28 cellular contexts compared by ENCODE assay signal in genomic region chr4:84631573-84631972, GRCh38. TPM values are rescaled to one million over a fixed set of nuclear protein-coding genes. Genes with fewer than 3 reads are reported as not detected.
DNase-seq lines count a peak whose midpoint lies in the region; ATAC-seq and TF ChIP-seq lines count a peak whose summit lies in the region.
"Had no signal": no experiment of that assay in that cellular context is flagged by ENCODE, and none has a peak within 500 bp of the region (broad histone marks: within the 10 kb centered on the region; RNA-seq: fewer than 3 reads in every experiment).

No MANE protein-coding gene starts in this region.

- H2BK5ac ChIP-seq in mesenchymal stem cell (ENCODE audit: low read depth, low read length, poor library complexity, severe bottlenecking): no peak overlapping the region

- peak overlapping the region; percentile 34 for H3K9ac ChIP-seq in mesenchymal stem cell (ENCODE audit: low read length)
- H3K9ac ChIP-seq: BLaER1 treated with 17β-estradiol and CSF1 and Interleukin-3, amounts not matched to agents 10 nM and 100 nM; KMS-11 had no signal

- H3K4ac ChIP-seq in mesenchymal stem cell (ENCODE audit: low read depth in 1 of 2, low read length in 2 of 2): no peak overlapping the region

- DNase-seq in LHCN-M2 (ENCODE audit: low read depth): peak; percentile 9
- peak; percentile 50 for DNase-seq in amniotic epithelial cell (ENCODE audit: low read depth)
- peak; percentile 41 for DNase-seq in epithelial cell of prostate (ENCODE audit: low read depth, low spot score)
- DNase-seq in mesenchymal stem cell: no peak
- no peak for DNase-seq in posterior cingulate gyrus
- DNase-seq in gastrocnemius medialis: no peak
- no peak for DNase-seq in activated T-cell treated with anti-CD3 and anti-CD28 coated beads for 4 hours
- DNase-seq in activated CD4-positive, alpha-beta memory T cell treated with anti-CD3 and anti-CD28 coated beads for 36 hours: no peak
- DNase-seq: activated CD4-positive, alpha-beta T cell treated with anti-CD3 and anti-CD28 coated beads, Interleukin-2, amount 10 ng/mL, durations not matched to agents 7 days and 5 days; activated CD8-positive, alpha-beta memory T cell treated with anti-CD3 and anti-CD28 coated beads, Interleukin-2, amount 10 ng/mL, durations not matched to agents 7 days and 5 days; activated T-cell treated with anti-CD3 and anti-CD28 coated beads, Interleukin-2, amount 50 U/mL, for 48 hours; NCI-H2081 treated with DMSO at 0.1 percent for 48 hours; NCI-H345; NCI-H748 treated with DMSO at 0.1 percent for 48 hours; stimulated activated naive CD4-positive, alpha-beta T cell; T1000; upper lobe of left lung; WERI-Rb-1 had no signal

- no peak overlapping the region for H2BK15ac ChIP-seq in mesenchymal stem cell (ENCODE audit: low read depth, poor library complexity, severe bottlenecking)

- POLR2A ChIA-PET in activated CD4-positive, alpha-beta memory T cell treated with anti-CD3 and anti-CD28 coated beads for 36 hours (lab: Charles Lee): no interaction called here

- H2BK12ac ChIP-seq in mesenchymal stem cell (ENCODE audit: low read length in 2 of 2): no peak overlapping the region

- H3K4me1 Mint-ChIP-seq in activated CD4-positive, alpha-beta memory T cell treated with anti-CD3 and anti-CD28 coated beads for 36 hours (ENCODE audit: low read depth): no peaks in the 10 kb centered on the region
- H3K4me1 Mint-ChIP-seq: activated CD4-positive, alpha-beta T cell treated with anti-CD3 and anti-CD28 coated beads, Interleukin-2, amount 10 ng/mL, durations not matched to agents 7 days and 5 days; activated CD8-positive, alpha-beta memory T cell treated with anti-CD3 and anti-CD28 coated beads, Interleukin-2, amount 10 ng/mL, durations not matched to agents 7 days and 5 days; brain had no signal

- intact Hi-C loops in posterior cingulate gyrus (cut with DNase I) (no loop called here), gastrocnemius medialis (cut with DNase I; ENCODE audit: low total_unique reads) (no loop called here)
- intact Hi-C loops in activated CD4-positive, alpha-beta memory T cell treated with anti-CD3 and anti-CD28 coated beads for 36 hours (cut with micrococcal nuclease): no loop called here

- no peak overlapping the region for H3K27ac Mint-ChIP-seq in activated CD4-positive, alpha-beta memory T cell treated with anti-CD3 and anti-CD28 coated beads for 36 hours
- H3K27ac Mint-ChIP-seq: activated CD4-positive, alpha-beta T cell treated with anti-CD3 and anti-CD28 coated beads, Interleukin-2, amount 10 ng/mL, durations not matched to agents 7 days and 5 days; activated CD8-positive, alpha-beta memory T cell treated with anti-CD3 and anti-CD28 coated beads, Interleukin-2, amount 10 ng/mL, durations not matched to agents 7 days and 5 days; brain; natural killer cell treated with Interleukin-12 subunit alpha and Interleukin-12 subunit beta and Interleukin-15 and Interleukin-18, amount 100 ng/mL, for 72 hours had no signal

- H2BK120ac ChIP-seq in mesenchymal stem cell (ENCODE audit: low read depth, low read length): no peak overlapping the region

- 81% methylated on average over 2 of the region's 3 CpGs for WGBS in mesenchymal stem cell

- H2AFZ ChIP-seq in mesenchymal stem cell (ENCODE audit: low read depth, low read length): no peak overlapping the region
- H2AFZ ChIP-seq: hepatocyte had no signal

- H3K79me1 ChIP-seq in mesenchymal stem cell (replicated peaks; ENCODE audit: low read length, poor library complexity, severe bottlenecking): no peaks in the 10 kb centered on the region

- H3K23ac ChIP-seq in mesenchymal stem cell (ENCODE audit: low read length in 2 of 2): no peak overlapping the region

- peak overlapping the region; percentile 67 for H3K27ac ChIP-seq in epithelial cell of prostate
- no peak overlapping the region for H3K27ac ChIP-seq in mesenchymal stem cell (ENCODE audit: low read length, poor library complexity, severe bottlenecking)
- no peak overlapping the region for H3K27ac ChIP-seq in gastrocnemius medialis
- H3K27ac ChIP-seq: BLaER1 treated with 17β-estradiol and CSF1 and Interleukin-3, amounts not matched to agents 10 nM and 100 nM; gastroesophageal sphincter; hepatocyte; KMS-11; SJSA1; upper lobe of left lung; WERI-Rb-1 had no signal

- no peak overlapping the region for H4K91ac ChIP-seq in mesenchymal stem cell (ENCODE audit: low read length)

- CTCF ChIA-PET in activated CD4-positive, alpha-beta memory T cell treated with anti-CD3 and anti-CD28 coated beads for 36 hours (lab: Charles Lee): no interaction called here

- no peaks in the 10 kb centered on the region for H3K9me3 Mint-ChIP-seq in activated CD4-positive, alpha-beta memory T cell treated with anti-CD3 and anti-CD28 coated beads for 36 hours
- H3K9me3 Mint-ChIP-seq: activated CD4-positive, alpha-beta T cell treated with anti-CD3 and anti-CD28 coated beads, Interleukin-2, amount 10 ng/mL, durations not matched to agents 7 days and 5 days; brain had no signal

- no peak overlapping the region for H3K4me2 ChIP-seq in mesenchymal stem cell (ENCODE audit: low read length, poor library complexity, severe bottlenecking)
- H3K4me2 ChIP-seq: BLaER1 treated with 17β-estradiol and CSF1 and Interleukin-3, amounts not matched to agents 10 nM and 100 nM; hepatocyte; KMS-11 had no signal

- TF ChIP-seq POLR2A in gastrocnemius medialis (IDR thresholded peaks at IDR 0.05): no peak

- H3K4me3 Mint-ChIP-seq in activated CD4-positive, alpha-beta memory T cell treated with anti-CD3 and anti-CD28 coated beads for 36 hours: no peak overlapping the region
- H3K4me3 Mint-ChIP-seq: activated CD4-positive, alpha-beta T cell treated with anti-CD3 and anti-CD28 coated beads, Interleukin-2, amount 10 ng/mL, durations not matched to agents 7 days and 5 days; activated CD8-positive, alpha-beta memory T cell treated with anti-CD3 and anti-CD28 coated beads, Interleukin-2, amount 10 ng/mL, durations not matched to agents 7 days and 5 days; brain; natural killer cell treated with Interleukin-12 subunit alpha and Interleukin-12 subunit beta and Interleukin-15 and Interleukin-18, amount 100 ng/mL, for 72 hours had no signal

- no peak overlapping the region for H3K18ac ChIP-seq in mesenchymal stem cell (ENCODE audit: low read depth in 1 of 2, low read length in 2 of 2)

- H3K27me3 ChIP-seq in mesenchymal stem cell (ENCODE audit: control insufficient read depth in 1 of 2, insufficient read depth in 1 of 2, low read length in 2 of 2) (no peaks in the 10 kb centered on the region), gastrocnemius medialis (no peaks in the 10 kb centered on the region)
- H3K27me3 ChIP-seq: BLaER1 treated with 17β-estradiol and CSF1 and Interleukin-3, amounts not matched to agents 10 nM and 100 nM; gastroesophageal sphincter; hepatocyte; upper lobe of left lung had no signal

- ATAC-seq in gastrocnemius medialis: no peak
- ATAC-seq: activated CD8-positive, alpha-beta memory T cell treated with anti-CD3 and anti-CD28 coated beads, Interleukin-2, amount 10 ng/mL, durations not matched to agents 7 days and 5 days; gastroesophageal sphincter; natural killer cell treated with Interleukin-12 subunit alpha and Interleukin-12 subunit beta and Interleukin-15 and Interleukin-18, amount 100 ng/mL, for 72 hours had no signal

- no peaks in the 10 kb centered on the region for H3K36me3 Mint-ChIP-seq in activated CD4-positive, alpha-beta memory T cell treated with anti-CD3 and anti-CD28 coated beads for 36 hours
- H3K36me3 Mint-ChIP-seq: activated CD8-positive, alpha-beta memory T cell treated with anti-CD3 and anti-CD28 coated beads, Interleukin-2, amount 10 ng/mL, durations not matched to agents 7 days and 5 days; brain; natural killer cell treated with Interleukin-12 subunit alpha and Interleukin-12 subunit beta and Interleukin-15 and Interleukin-18, amount 100 ng/mL, for 72 hours had no signal

- H3K27me3 Mint-ChIP-seq in activated CD4-positive, alpha-beta memory T cell treated with anti-CD3 and anti-CD28 coated beads for 36 hours: no peaks in the 10 kb centered on the region
- H3K27me3 Mint-ChIP-seq: activated CD4-positive, alpha-beta T cell treated with anti-CD3 and anti-CD28 coated beads, Interleukin-2, amount 10 ng/mL, durations not matched to agents 7 days and 5 days; brain; natural killer cell treated with Interleukin-12 subunit alpha and Interleukin-12 subunit beta and Interleukin-15 and Interleukin-18, amount 100 ng/mL, for 72 hours had no signal

- no peak overlapping the region for H3K14ac ChIP-seq in mesenchymal stem cell (ENCODE audit: low read length in 2 of 2)

- H3K36me3 ChIP-seq in mesenchymal stem cell (ENCODE audit: control insufficient read depth in 1 of 2, insufficient read depth in 2 of 2, low read depth in 1 of 2, low read length in 2 of 2): no peaks in the 10 kb centered on the region
- no peaks in the 10 kb centered on the region for H3K36me3 ChIP-seq in gastrocnemius medialis
- H3K36me3 ChIP-seq: BLaER1 treated with 17β-estradiol and CSF1 and Interleukin-3, amounts not matched to agents 10 nM and 100 nM; gastroesophageal sphincter; SJSA1; upper lobe of left lung; WERI-Rb-1 had no signal

- no peak for TF ChIP-seq CTCF in gastrocnemius medialis (IDR thresholded peaks at IDR 0.05 in 4 of 5, conservative IDR thresholded peaks at IDR 0.05 in 1 of 5)

- H4K8ac ChIP-seq in mesenchymal stem cell (ENCODE audit: low read length): no peak overlapping the region

- in situ Hi-C loops in gastrocnemius medialis (cut with MboI; ENCODE audit: low sequenced_read_pairs in 4 of 4): no loop called here

- H3K4me1 ChIP-seq in mesenchymal stem cell (ENCODE audit: control insufficient read depth, insufficient read depth, low read depth, low read length) (no peaks in the 10 kb centered on the region), gastrocnemius medialis (no peaks in the 10 kb centered on the region)
- H3K4me1 ChIP-seq: BLaER1 treated with 17β-estradiol and CSF1 and Interleukin-3, amounts not matched to agents 10 nM and 100 nM; gastroesophageal sphincter; SJSA1; upper lobe of left lung had no signal

- H3K9me3 ChIP-seq in mesenchymal stem cell (ENCODE audit: control insufficient read depth, low read length): no peaks in the 10 kb centered on the region
- no peaks in the 10 kb centered on the region for H3K9me3 ChIP-seq in gastrocnemius medialis
- H3K9me3 ChIP-seq: gastroesophageal sphincter, SJSA1, upper lobe of left lung had no signal

- no peak overlapping the region for H3K4me3 ChIP-seq in mesenchymal stem cell (ENCODE audit: insufficient read depth in 1 of 2, low read depth in 1 of 2, low read length in 2 of 2)
- no peak overlapping the region for H3K4me3 ChIP-seq in gastrocnemius medialis
- H3K4me3 ChIP-seq: BLaER1 treated with 17β-estradiol and CSF1 and Interleukin-3, amounts not matched to agents 10 nM and 100 nM; gastroesophageal sphincter; hepatocyte; lung; SJSA1; skin epidermis; upper lobe of left lung had no signal

- no peak overlapping the region for H2AK5ac ChIP-seq in mesenchymal stem cell (ENCODE audit: low read length, severe bottlenecking)

RNA-seq across cellular contexts. Expression of gene CDS1, which starts 48.6 kb away (rescaled TPM):
- total RNA-seq in LHCN-M2 (2014; rRNA removed): 0.17 and 0.38 TPM in 2 replicates
- polyA plus RNA-seq in LHCN-M2 (2012): 0.10 TPM
- 0.17 TPM for polyA plus RNA-seq in mesenchymal stem cell (2013, experiment 1 of 2)
- polyA plus RNA-seq in mesenchymal stem cell (2013, experiment 2 of 2): 0.16 TPM
- 1 to 10 TPM in 1 of 4 donors, under 1 TPM in 1, not detected in 2; 0.07 to 1.1 TPM for total RNA-seq in gastrocnemius medialis
- total RNA-seq in activated CD4-positive, alpha-beta memory T cell treated with anti-CD3 and anti-CD28 coated beads for 36 hours: under 1 TPM; 0.17 to 0.24 TPM
- total RNA-seq: activated CD8-positive, alpha-beta memory T cell treated with anti-CD3 and anti-CD28 coated beads, Interleukin-2, amount 10 ng/mL, durations not matched to agents 7 days and 5 days; endothelial cell of umbilical vein; natural killer cell treated with Interleukin-12 subunit alpha and Interleukin-12 subunit beta and Interleukin-15 and Interleukin-18, amount 100 ng/mL, for 72 hours had no signal

Comparison
In these comparisons a context has a peak if more than half of its experiments do, and no peak if none do; other contexts are left out.
1. DNase-seq: peak in LHCN-M2 (single experiment), amniotic epithelial cell (single experiment) and epithelial cell of prostate (single experiment); none in mesenchymal stem cell (single experiment), posterior cingulate gyrus (0 of 10), gastrocnemius medialis (0 of 2), activated T-cell treated with anti-CD3 and anti-CD28 coated beads for 4 hours (single experiment) and activated CD4-positive, alpha-beta memory T cell treated with anti-CD3 and anti-CD28 coated beads for 36 hours (single experiment).